In the genomic region with DNA sequence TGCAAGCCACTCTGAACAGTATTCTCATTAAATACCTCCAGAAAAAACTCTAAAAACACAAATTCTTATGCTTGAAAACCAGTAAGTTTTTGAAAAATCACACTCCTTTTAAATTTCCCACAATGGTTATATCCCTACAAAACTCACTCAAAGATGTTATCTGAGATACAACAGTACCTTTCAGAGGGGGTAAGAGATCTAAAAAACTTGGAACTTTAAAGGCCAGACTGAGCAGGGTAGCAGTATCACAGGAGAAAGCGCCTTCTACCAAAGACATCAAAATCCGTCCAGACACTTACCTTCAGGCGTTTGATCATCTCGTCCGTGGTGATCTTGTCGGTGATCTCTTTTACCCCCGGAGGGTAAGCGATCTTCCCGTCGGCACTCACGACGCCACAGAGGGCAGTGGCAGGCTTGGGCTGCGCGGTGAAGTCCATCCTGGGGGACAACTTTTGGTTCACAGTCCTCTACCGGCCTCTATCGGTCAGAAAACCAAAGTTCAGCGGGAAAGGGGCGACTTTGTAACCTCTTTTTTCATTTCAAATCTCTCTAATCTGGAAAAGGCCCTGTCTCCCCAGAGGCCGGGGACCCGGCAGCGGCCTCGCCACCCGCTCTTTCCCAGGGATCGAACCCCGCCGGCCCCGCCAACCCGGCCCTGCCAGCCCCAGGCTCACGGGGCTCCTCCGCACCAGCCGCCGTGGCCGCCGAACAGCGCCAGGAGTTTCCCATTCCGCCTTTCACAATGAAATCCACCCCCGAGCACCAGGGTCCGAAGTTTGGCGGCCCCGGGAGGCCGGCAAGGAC, we compare ENCODE assay signal across 1 cellular context.
A peak's percentile ranks its signal among the peaks of the same experiment; 100 is the strongest.
TF ChIP-seq lines count a peak whose summit lies in the region.

No MANE protein-coding gene starts in this region.

TF ChIP-seq in HepG2, 621 proteins besides CTCF, POLR2A, EP300 and RAD21 (continued from another document and continues in another):
- TF ChIP-seq, protein P1, sequence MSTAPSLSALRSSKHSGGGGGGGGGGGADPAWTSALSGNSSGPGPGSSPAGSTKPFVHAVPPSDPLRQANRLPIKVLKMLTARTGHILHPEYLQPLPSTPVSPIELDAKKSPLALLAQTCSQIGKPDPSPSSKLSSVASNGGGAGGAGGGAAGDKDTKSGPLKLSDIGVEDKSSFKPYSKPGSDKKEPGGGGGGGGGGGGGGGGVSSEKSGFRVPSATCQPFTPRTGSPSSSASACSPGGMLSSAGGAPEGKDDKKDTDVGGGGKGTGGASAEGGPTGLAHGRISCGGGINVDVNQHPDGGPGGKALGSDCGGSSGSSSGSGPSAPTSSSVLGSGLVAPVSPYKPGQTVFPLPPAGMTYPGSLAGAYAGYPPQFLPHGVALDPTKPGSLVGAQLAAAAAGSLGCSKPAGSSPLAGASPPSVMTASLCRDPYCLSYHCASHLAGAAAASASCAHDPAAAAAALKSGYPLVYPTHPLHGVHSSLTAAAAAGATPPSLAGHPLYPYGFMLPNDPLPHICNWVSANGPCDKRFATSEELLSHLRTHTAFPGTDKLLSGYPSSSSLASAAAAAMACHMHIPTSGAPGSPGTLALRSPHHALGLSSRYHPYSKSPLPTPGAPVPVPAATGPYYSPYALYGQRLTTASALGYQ (CRISPR knock-in tag; IDR thresholded peaks at IDR 0.05), result no peak
- TF ChIP-seq ZNF274 (CRISPR knock-in tag; IDR thresholded peaks at IDR 0.05), result 0 out of 2 replicates have a peak, but pooled peaks have one; percentile 21
- no peak for TF ChIP-seq PCBP1 (IDR thresholded peaks at IDR 0.05; ENCODE audit: borderline replicate concordance, low read depth, low read length)
- TF ChIP-seq SIN3B (IDR thresholded peaks at IDR 0.05; ENCODE audit: low read length), result peak; percentile 50; the same call in 1 of the 2 replicates
- no peak for TF ChIP-seq ZNF816 (CRISPR knock-in tag; IDR thresholded peaks at IDR 0.05; ENCODE audit: borderline replicate concordance)
- TF ChIP-seq NFE2L2 (IDR thresholded peaks at IDR 0.05; ENCODE audit: low read length), result no peak
- TF ChIP-seq ZNF263 (CRISPR knock-in tag; IDR thresholded peaks at IDR 0.05), result no peak
- 0 out of 2 replicates have a peak, but pooled peaks have one; percentile 20 for TF ChIP-seq SMC3 (IDR thresholded peaks at IDR 0.05; ENCODE audit: low read length)
- TF ChIP-seq PRDM4 (CRISPR knock-in tag; IDR thresholded peaks at IDR 0.05; ENCODE audit: borderline replicate concordance), result no peak
- TF ChIP-seq SAFB2 (CRISPR knock-in tag; IDR thresholded peaks at IDR 0.05; ENCODE audit: borderline replicate concordance, low read depth), result no peak
- TF ChIP-seq, protein P2, sequence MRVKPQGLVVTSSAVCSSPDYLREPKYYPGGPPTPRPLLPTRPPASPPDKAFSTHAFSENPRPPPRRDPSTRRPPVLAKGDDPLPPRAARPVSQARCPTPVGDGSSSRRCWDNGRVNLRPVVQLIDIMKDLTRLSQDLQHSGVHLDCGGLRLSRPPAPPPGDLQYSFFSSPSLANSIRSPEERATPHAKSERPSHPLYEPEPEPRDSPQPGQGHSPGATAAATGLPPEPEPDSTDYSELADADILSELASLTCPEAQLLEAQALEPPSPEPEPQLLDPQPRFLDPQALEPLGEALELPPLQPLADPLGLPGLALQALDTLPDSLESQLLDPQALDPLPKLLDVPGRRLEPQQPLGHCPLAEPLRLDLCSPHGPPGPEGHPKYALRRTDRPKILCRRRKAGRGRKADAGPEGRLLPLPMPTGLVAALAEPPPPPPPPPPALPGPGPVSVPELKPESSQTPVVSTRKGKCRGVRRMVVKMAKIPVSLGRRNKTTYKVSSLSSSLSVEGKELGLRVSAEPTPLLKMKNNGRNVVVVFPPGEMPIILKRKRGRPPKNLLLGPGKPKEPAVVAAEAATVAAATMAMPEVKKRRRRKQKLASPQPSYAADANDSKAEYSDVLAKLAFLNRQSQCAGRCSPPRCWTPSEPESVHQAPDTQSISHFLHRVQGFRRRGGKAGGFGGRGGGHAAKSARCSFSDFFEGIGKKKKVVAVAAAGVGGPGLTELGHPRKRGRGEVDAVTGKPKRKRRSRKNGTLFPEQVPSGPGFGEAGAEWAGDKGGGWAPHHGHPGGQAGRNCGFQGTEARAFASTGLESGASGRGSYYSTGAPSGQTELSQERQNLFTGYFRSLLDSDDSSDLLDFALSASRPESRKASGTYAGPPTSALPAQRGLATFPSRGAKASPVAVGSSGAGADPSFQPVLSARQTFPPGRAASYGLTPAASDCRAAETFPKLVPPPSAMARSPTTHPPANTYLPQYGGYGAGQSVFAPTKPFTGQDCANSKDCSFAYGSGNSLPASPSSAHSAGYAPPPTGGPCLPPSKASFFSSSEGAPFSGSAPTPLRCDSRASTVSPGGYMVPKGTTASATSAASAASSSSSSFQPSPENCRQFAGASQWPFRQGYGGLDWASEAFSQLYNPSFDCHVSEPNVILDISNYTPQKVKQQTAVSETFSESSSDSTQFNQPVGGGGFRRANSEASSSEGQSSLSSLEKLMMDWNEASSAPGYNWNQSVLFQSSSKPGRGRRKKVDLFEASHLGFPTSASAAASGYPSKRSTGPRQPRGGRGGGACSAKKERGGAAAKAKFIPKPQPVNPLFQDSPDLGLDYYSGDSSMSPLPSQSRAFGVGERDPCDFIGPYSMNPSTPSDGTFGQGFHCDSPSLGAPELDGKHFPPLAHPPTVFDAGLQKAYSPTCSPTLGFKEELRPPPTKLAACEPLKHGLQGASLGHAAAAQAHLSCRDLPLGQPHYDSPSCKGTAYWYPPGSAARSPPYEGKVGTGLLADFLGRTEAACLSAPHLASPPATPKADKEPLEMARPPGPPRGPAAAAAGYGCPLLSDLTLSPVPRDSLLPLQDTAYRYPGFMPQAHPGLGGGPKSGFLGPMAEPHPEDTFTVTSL (CRISPR knock-in tag; IDR thresholded peaks at IDR 0.05; ENCODE audit: borderline replicate concordance), result no peak
- TF ChIP-seq TMF1 (CRISPR knock-in tag; IDR thresholded peaks at IDR 0.05; ENCODE audit: low read depth), result no peak
- no peak for TF ChIP-seq ZNF614 (CRISPR knock-in tag; IDR thresholded peaks at IDR 0.05; ENCODE audit: borderline replicate concordance)
- TF ChIP-seq KDM5A (IDR thresholded peaks at IDR 0.05; ENCODE audit: borderline replicate concordance, low read length), result peak; percentile 90
- 0 out of 2 replicates have a peak, but pooled peaks have one; percentile 57 for TF ChIP-seq NKX3-1 (CRISPR knock-in tag; IDR thresholded peaks at IDR 0.05)
- TF ChIP-seq, protein P3, sequence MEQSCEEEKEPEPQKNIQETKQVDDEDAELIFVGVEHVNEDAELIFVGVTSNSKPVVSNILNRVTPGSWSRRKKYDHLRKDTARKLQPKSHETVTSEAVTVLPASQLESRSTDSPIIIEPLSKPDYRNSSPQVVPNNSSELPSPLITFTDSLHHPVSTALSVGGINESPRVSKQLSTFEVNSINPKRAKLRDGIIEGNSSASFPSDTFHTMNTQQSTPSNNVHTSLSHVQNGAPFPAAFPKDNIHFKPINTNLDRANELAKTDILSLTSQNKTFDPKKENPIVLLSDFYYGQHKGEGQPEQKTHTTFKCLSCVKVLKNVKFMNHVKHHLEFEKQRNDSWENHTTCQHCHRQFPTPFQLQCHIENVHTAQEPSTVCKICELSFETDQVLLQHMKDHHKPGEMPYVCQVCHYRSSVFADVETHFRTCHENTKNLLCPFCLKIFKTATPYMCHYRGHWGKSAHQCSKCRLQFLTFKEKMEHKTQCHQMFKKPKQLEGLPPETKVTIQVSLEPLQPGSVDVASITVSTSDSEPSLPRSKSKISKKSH (CRISPR knock-in tag; IDR thresholded peaks at IDR 0.05; ENCODE audit: borderline replicate concordance), result 0 out of 2 replicates have a peak, but pooled peaks have one; percentile 62
- no peak for TF ChIP-seq ZBTB21 (CRISPR knock-in tag; IDR thresholded peaks at IDR 0.05)
- TF ChIP-seq NFE2L1 (CRISPR knock-in tag; IDR thresholded peaks at IDR 0.05; ENCODE audit: borderline replicate concordance), result no peak
- no peak for TF ChIP-seq SRF (IDR thresholded peaks at IDR 0.05; ENCODE audit: low read depth, low read length)
- peak; percentile 90 for TF ChIP-seq STAG1 (CRISPR knock-in tag; IDR thresholded peaks at IDR 0.05)
- TF ChIP-seq ZMYM3 (CRISPR knock-in tag; IDR thresholded peaks at IDR 0.05), result no peak
- no peak; the same call in 1 of the 2 replicates for TF ChIP-seq ZMYM4 (CRISPR knock-in tag; IDR thresholded peaks at IDR 0.05)
- TF ChIP-seq ZNF670 (CRISPR knock-in tag; IDR thresholded peaks at IDR 0.05; ENCODE audit: borderline replicate concordance), result no peak
- TF ChIP-seq AGO1 (IDR thresholded peaks at IDR 0.05; ENCODE audit: low read depth, low read length, poor library complexity, severe bottlenecking), result no peak
- no peak for TF ChIP-seq HOXA9 (CRISPR knock-in tag; IDR thresholded peaks at IDR 0.05; ENCODE audit: borderline replicate concordance)
- TF ChIP-seq ZNF12 (CRISPR knock-in tag; IDR thresholded peaks at IDR 0.05), result no peak
- TF ChIP-seq PRDM15 (CRISPR knock-in tag; IDR thresholded peaks at IDR 0.05), result 0 out of 2 replicates have a peak, but pooled peaks have one; percentile 20
- TF ChIP-seq TFAP4 (IDR thresholded peaks at IDR 0.05; ENCODE audit: borderline replicate concordance, low read depth), result no peak
- TF ChIP-seq ZFYVE20 (CRISPR knock-in tag; IDR thresholded peaks at IDR 0.05; ENCODE audit: borderline replicate concordance, low read depth), result no peak
- TF ChIP-seq ZNF230 (CRISPR knock-in tag; IDR thresholded peaks at IDR 0.05), result no peak
- TF ChIP-seq DZIP1 (CRISPR knock-in tag; IDR thresholded peaks at IDR 0.05), result peak; percentile 30; the same call in 1 of the 2 replicates
- TF ChIP-seq CERS6 (CRISPR knock-in tag; IDR thresholded peaks at IDR 0.05), result no peak
- TF ChIP-seq BHLHE40 (IDR thresholded peaks at IDR 0.05; ENCODE audit: low read length), result no peak
